In the genomic region with DNA sequence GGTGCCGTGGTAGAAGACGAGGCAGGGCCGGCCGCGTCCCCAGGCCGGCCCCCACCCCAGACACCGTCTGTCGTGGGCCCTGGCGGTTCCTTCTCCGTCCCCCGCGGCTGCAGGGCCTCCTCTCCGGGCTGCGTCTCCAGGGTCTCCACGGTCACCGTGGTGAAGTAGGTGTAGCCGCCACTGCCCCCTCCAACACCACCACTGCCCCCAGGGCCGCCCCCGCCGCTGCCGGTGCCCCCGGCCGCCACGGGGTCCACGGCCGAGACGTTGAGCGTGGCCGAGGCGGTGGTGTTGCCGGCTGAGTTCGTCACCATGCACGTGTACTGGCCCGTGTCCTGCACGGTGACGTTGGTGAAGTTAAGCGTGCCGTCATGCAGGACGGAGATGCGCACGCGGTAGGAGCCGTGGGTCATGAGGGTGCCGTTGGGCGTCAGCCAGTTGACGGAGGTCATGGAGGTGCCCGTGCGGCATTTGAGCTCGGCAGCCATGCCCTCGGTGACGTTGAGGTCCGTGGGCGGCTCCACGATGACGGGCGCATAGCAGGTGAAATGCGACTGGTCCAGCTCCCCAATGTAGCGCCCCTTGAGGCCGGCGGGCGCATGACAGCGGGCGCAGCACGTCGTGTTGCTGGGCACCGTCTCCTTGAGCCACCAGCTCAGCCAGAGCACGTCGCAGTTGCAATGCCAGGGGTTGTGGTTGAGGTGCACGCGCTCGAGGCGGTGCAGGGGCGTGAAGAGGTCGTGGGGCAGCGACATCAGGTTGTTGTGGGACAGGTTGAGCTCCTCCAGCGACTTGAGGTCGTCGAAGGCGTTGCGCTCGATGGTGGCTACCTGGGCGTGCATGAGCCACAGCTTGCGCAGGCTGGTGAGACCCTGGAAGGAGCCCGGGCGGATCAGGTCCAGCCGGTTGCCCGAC, we compare ENCODE assay signal across 1 cellular context.
TF ChIP-seq lines count a peak whose summit lies in the region.

No MANE protein-coding gene starts in this region.

TF ChIP-seq in A549, 52 proteins besides CTCF, POLR2A, EP300 and RAD21:
- TF ChIP-seq KDM5A (IDR thresholded peaks at IDR 0.05) (no peak), CBX8 (IDR thresholded peaks at IDR 0.05) (no peak), NPAS2 (CRISPR knock-in tag; IDR thresholded peaks at IDR 0.05; ENCODE audit: borderline replicate concordance) (no peak), CHD4 (IDR thresholded peaks at IDR 0.05; ENCODE audit: borderline replicate concordance) (no peak), ESRRA (IDR thresholded peaks at IDR 0.05; ENCODE audit: borderline replicate concordance, low read length) (no peak), ZC3H11A (IDR thresholded peaks at IDR 0.05) (no peak), RARB (CRISPR knock-in tag; IDR thresholded peaks at IDR 0.05) (no peak), SMC3 (IDR thresholded peaks at IDR 0.05) (no peak), JUNB (IDR thresholded peaks at IDR 0.05) (no peak), KDM1A (IDR thresholded peaks at IDR 0.05; ENCODE audit: low read depth) (no peak), ZSCAN20 (CRISPR knock-in tag; IDR thresholded peaks at IDR 0.05) (no peak), RCOR1 (IDR thresholded peaks at IDR 0.05; ENCODE audit: low read depth, low read length) (no peak), MAFK (IDR thresholded peaks at IDR 0.05; ENCODE audit: partially characterized antibody) (no peak), RFX5 (IDR thresholded peaks at IDR 0.05) (no peak), FOSL2 (IDR thresholded peaks at IDR 0.05) (no peak), FOSL2 (CRISPR knock-in tag; IDR thresholded peaks at IDR 0.05) (no peak), HEYL (CRISPR knock-in tag; IDR thresholded peaks at IDR 0.05) (no peak), PHF8 (IDR thresholded peaks at IDR 0.05; ENCODE audit: borderline replicate concordance, low read depth) (no peak), EHMT2 (IDR thresholded peaks at IDR 0.05; ENCODE audit: low read depth) (no peak)
- TF ChIP-seq, protein P1, sequence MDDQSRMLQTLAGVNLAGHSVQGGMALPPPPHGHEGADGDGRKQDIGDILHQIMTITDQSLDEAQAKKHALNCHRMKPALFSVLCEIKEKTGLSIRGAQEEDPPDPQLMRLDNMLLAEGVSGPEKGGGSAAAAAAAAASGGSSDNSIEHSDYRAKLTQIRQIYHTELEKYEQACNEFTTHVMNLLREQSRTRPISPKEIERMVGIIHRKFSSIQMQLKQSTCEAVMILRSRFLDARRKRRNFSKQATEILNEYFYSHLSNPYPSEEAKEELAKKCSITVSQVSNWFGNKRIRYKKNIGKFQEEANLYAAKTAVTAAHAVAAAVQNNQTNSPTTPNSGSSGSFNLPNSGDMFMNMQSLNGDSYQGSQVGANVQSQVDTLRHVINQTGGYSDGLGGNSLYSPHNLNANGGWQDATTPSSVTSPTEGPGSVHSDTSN (IDR thresholded peaks at IDR 0.05), result no peak
- TF ChIP-seq, protein P2, sequence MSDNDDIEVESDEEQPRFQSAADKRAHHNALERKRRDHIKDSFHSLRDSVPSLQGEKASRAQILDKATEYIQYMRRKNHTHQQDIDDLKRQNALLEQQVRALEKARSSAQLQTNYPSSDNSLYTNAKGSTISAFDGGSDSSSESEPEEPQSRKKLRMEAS (IDR thresholded peaks at IDR 0.05), result no peak
TF ChIP-seq in A549: peak in this region for 0.
